In the genomic region with DNA sequence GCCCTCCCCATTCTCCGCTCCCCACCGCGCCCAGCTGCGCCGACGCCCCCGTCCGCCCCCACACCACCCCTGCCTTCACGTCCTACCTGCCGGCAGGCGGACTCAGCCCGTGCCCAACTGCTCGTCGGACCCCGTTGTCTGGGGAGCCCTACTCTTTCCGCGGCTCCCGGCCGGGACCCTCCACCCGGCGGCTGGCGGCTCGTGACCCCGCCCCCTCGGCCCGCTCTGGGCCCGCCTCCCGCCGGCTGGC, we compare ENCODE assay signal across 8 cellular contexts. TPM values are rescaled to one million over a fixed set of nuclear protein-coding genes. Genes with fewer than 3 reads are reported as not detected.
DNase-seq lines count a peak whose midpoint lies in the region; ATAC-seq lines count a peak whose summit lies in the region.

Gene SERAC1, minus strand, starts transcription at position 209 of the 250 bp plus-strand sequence. CDS start 9,899 bp downstream, outside the sequence.

- DNase-seq in activated CD8-positive, alpha-beta T cell treated with anti-CD3 and anti-CD28 coated beads, Interleukin-2, amount 10 ng/mL, durations not matched to agents 7 days and 5 days: no peak
- DNase-seq in NCI-H1105 treated with DMSO at 0.1 percent for 48 hours (lab: John Stamatoyannopoulos, UW) (no peak), NCI-H510A (lab: John Stamatoyannopoulos, UW) (no peak)
- DNase-seq in activated effector memory CD4-positive, alpha-beta T cell treated with Interleukin-2 at 50 U/mL for 16 hours: no peak

- H3K4me3 Mint-ChIP-seq in activated CD8-positive, alpha-beta T cell treated with anti-CD3 and anti-CD28 coated beads, Interleukin-2, amount 10 ng/mL, durations not matched to agents 7 days and 5 days: peak within 1 kb of the TSS; percentile 90
- peak within 1 kb of the TSS; percentile 99 for H3K4me3 Mint-ChIP-seq in stimulated activated memory B cell treated with anti-CD40 and anti-IgM and Interleukin-4, amounts not matched to agents 10 μg/mL and 1 μg/mL and 100 μg/mL, for 72 hours

- peak within 1 kb of the TSS; percentile 97 for H3K4me3 ChIP-seq in iPS-15b (ENCODE audit: low read depth, low read length)

- H3K9me3 Mint-ChIP-seq in activated CD8-positive, alpha-beta T cell treated with anti-CD3 and anti-CD28 coated beads, Interleukin-2, amount 10 ng/mL, durations not matched to agents 7 days and 5 days (ENCODE audit: insufficient read depth): no peaks in the 10 kb centered on the region
- H3K9me3 Mint-ChIP-seq in stimulated activated memory B cell treated with anti-CD40 and anti-IgM and Interleukin-4, amounts not matched to agents 10 μg/mL and 1 μg/mL and 100 μg/mL, for 72 hours: no peaks in the 10 kb centered on the region

- peak within 1 kb of the TSS; percentile 83 for H3K9ac ChIP-seq in iPS-15b (ENCODE audit: low read depth, low read length)

- peaks cover 6% of the 10 kb centered on the region for H3K27me3 ChIP-seq in iPS-15b (ENCODE audit: control insufficient read depth, insufficient read depth, low read length)

- H3K27ac Mint-ChIP-seq in activated CD8-positive, alpha-beta T cell treated with anti-CD3 and anti-CD28 coated beads, Interleukin-2, amount 10 ng/mL, durations not matched to agents 7 days and 5 days: peak within 1 kb of the TSS; percentile 98
- H3K27ac Mint-ChIP-seq in stimulated activated memory B cell treated with anti-CD40 and anti-IgM and Interleukin-4, amounts not matched to agents 10 μg/mL and 1 μg/mL and 100 μg/mL, for 72 hours: peak within 1 kb of the TSS; percentile 96

- no peaks in the 10 kb centered on the region for H3K9me3 ChIP-seq in iPS-15b (ENCODE audit: control insufficient read depth, insufficient read depth, low read length)

- H3K27me3 Mint-ChIP-seq in activated CD8-positive, alpha-beta T cell treated with anti-CD3 and anti-CD28 coated beads, Interleukin-2, amount 10 ng/mL, durations not matched to agents 7 days and 5 days (ENCODE audit: low read depth): no peaks in the 10 kb centered on the region
- H3K27me3 Mint-ChIP-seq in stimulated activated memory B cell treated with anti-CD40 and anti-IgM and Interleukin-4, amounts not matched to agents 10 μg/mL and 1 μg/mL and 100 μg/mL, for 72 hours: no peaks in the 10 kb centered on the region

- no peaks in the 10 kb centered on the region for H3K36me3 ChIP-seq in iPS-15b (ENCODE audit: control insufficient read depth, insufficient read depth, low read length)

- peaks cover 5% of the 10 kb centered on the region for H3K36me3 Mint-ChIP-seq in activated CD8-positive, alpha-beta T cell treated with anti-CD3 and anti-CD28 coated beads, Interleukin-2, amount 10 ng/mL, durations not matched to agents 7 days and 5 days (ENCODE audit: low read depth)
- peaks cover 20% of the 10 kb centered on the region for H3K36me3 Mint-ChIP-seq in stimulated activated memory B cell treated with anti-CD40 and anti-IgM and Interleukin-4, amounts not matched to agents 10 μg/mL and 1 μg/mL and 100 μg/mL, for 72 hours

- H3K4me1 ChIP-seq in iPS-15b (ENCODE audit: control insufficient read depth, insufficient read depth, low read length): peaks cover 3% of the 10 kb centered on the region

- ATAC-seq in HG03039 (IDR thresholded peaks at IDR 0.05; ENCODE audit: unreplicated experiment): peak; percentile 38
- ATAC-seq in activated CD8-positive, alpha-beta T cell treated with anti-CD3 and anti-CD28 coated beads, Interleukin-2, amount 10 ng/mL, durations not matched to agents 7 days and 5 days: peak; percentile 67
- peak; percentile 79 for ATAC-seq in stimulated activated memory B cell treated with anti-CD40 and anti-IgM and Interleukin-4, amounts not matched to agents 10 μg/mL and 1 μg/mL and 100 μg/mL, for 72 hours
- ATAC-seq in GM21717 (IDR thresholded peaks at IDR 0.05; ENCODE audit: unreplicated experiment): no peak

- peaks cover 16% of the 10 kb centered on the region for H3K4me1 Mint-ChIP-seq in activated CD8-positive, alpha-beta T cell treated with anti-CD3 and anti-CD28 coated beads, Interleukin-2, amount 10 ng/mL, durations not matched to agents 7 days and 5 days (ENCODE audit: low read depth)
- peaks cover 24% of the 10 kb centered on the region for H3K4me1 Mint-ChIP-seq in stimulated activated memory B cell treated with anti-CD40 and anti-IgM and Interleukin-4, amounts not matched to agents 10 μg/mL and 1 μg/mL and 100 μg/mL, for 72 hours

- CTCF ChIA-PET in activated CD8-positive, alpha-beta T cell treated with anti-CD3 and anti-CD28 coated beads, Interleukin-2, amount 10 ng/mL, durations not matched to agents 7 days and 5 days (lab: Charles Lee): interaction anchor here (0.9 kb wide), 1 partner anchor 142 kb away, joined by 3 read pairs; no protein-coding TSS in a partner anchor

- POLR2A ChIA-PET in activated CD8-positive, alpha-beta T cell treated with anti-CD3 and anti-CD28 coated beads, Interleukin-2, amount 10 ng/mL, durations not matched to agents 7 days and 5 days (lab: Charles Lee): interaction anchor here (1.0 kb wide), 1 partner anchor 476 kb away, joined by 3 read pairs; the partner anchor contains the start of gene DYNLT1

RNA-seq across cellular contexts. Expression of gene SERAC1, which starts in this region (rescaled TPM):
- 1 to 10 TPM; 5.2 to 5.7 TPM for total RNA-seq in activated CD8-positive, alpha-beta T cell treated with anti-CD3 and anti-CD28 coated beads, Interleukin-2, amount 10 ng/mL, durations not matched to agents 7 days and 5 days
